13 cellular contexts compared by ENCODE assay signal in genomic region chr14:105471823-105472495, GRCh38. TPM values are rescaled to one million over a fixed set of nuclear protein-coding genes. Genes with fewer than 3 reads are reported as not detected.
DNase-seq lines count a peak whose midpoint lies in the region; ATAC-seq and TF ChIP-seq lines count a peak whose summit lies in the region.
"Had no signal": no experiment of that assay in that cellular context is flagged by ENCODE, and none has a peak within 500 bp of the region (broad histone marks: within the 10 kb centered on the region; RNA-seq: fewer than 3 reads in every experiment).

No MANE protein-coding gene starts in this region.

- H3K27me3 ChIP-seq in cardiac muscle cell = no peaks in the 10 kb centered on the region
- H3K27me3 ChIP-seq in SK-N-SH (ENCODE audit: insufficient read depth) = no peaks in the 10 kb centered on the region

- H3K9me3 Mint-ChIP-seq in neural crest cell = no peaks in the 10 kb centered on the region

- H3K27ac ChIP-seq in cardiac muscle cell (peak overlapping the region; percentile 98), SK-N-SH (ENCODE audit: low read depth in 2 of 2, low read length in 1 of 2) (peak overlapping the region in 1 of 2 experiments; percentile 99; a peak in 2 of 4 replicates)

- no peak overlapping the region for H3K4me2 ChIP-seq in SK-N-SH

- H3K4me1 Mint-ChIP-seq in neural crest cell = no peaks in the 10 kb centered on the region

- TF ChIP-seq RAD21 in SK-N-SH (IDR thresholded peaks at IDR 0.05; ENCODE audit: low read length) = no peak

- H3K9me3 ChIP-seq in cardiac muscle cell (ENCODE audit: low read depth) (no peaks in the 10 kb centered on the region), SK-N-SH (no peaks in the 10 kb centered on the region), mucosa of descending colon (no peaks in the 10 kb centered on the region)
- H3K9me3 ChIP-seq: A549 had no signal

- CTCF ChIA-PET in SK-N-SH (lab: Yijun Ruan, JAX) = interaction anchor here (0.9 to 8.1 kb wide), 19 partner anchors 9 to 107 kb away, joined by 3 to 137 read pairs (median 6); partner anchors contain the start of genes CRIP1 and TEDC1

- no peak overlapping the region for H2AFZ ChIP-seq in SK-N-SH (ENCODE audit: low read depth)

- WGBS in SK-N-SH (ENCODE audit: low lambda C conversion rate) = 70% methylated on average over 2 of the region's 8 CpGs

- H3K36me3 ChIP-seq in cardiac muscle cell (peaks cover 9% of the 10 kb centered on the region), SK-N-SH (replicated peaks in 1 of 2; ENCODE audit: control insufficient read depth in 1 of 2, insufficient read depth in 2 of 2, low read length in 1 of 2) (peaks cover 0 to 29% of the 10 kb centered on the region in 2 experiments), mucosa of descending colon (ENCODE audit: low read depth) (no peaks in the 10 kb centered on the region)

- intact Hi-C loops in Right ventricle myocardium inferior (cut with DNase I) (loop anchor here (10.0 kb wide), 2 partner anchors 377 to 747 kb away; partner anchors contain the start of gene ADSS1), cardiac septum (cut with DNase I) (loop anchor here (5.0 kb wide), 1 partner anchor 380 kb away; no protein-coding TSS in a partner anchor), mucosa of descending colon (cut with DNase I, micrococcal nuclease) (no loop called here)

- H3K4me3 Mint-ChIP-seq in neural crest cell = peak overlapping the region; percentile 44

- peaks cover 70% of the 10 kb centered on the region for H3K4me1 ChIP-seq in cardiac muscle cell (ENCODE audit: low read depth)
- peaks cover 14 to 73% of the 10 kb centered on the region in 2 experiments; a peak in 3 of 4 replicates for H3K4me1 ChIP-seq in SK-N-SH (ENCODE audit: control insufficient read depth in 1 of 2, insufficient read depth in 2 of 2, low read depth in 1 of 2, low read length in 1 of 2)
- H3K4me1 ChIP-seq in mucosa of descending colon (ENCODE audit: low read depth) = peaks cover 23% of the 10 kb centered on the region

- peaks cover 4% of the 10 kb centered on the region for H3K27me3 Mint-ChIP-seq in neural crest cell (ENCODE audit: low read depth)

- H3F3A ChIP-seq in SK-N-SH (replicated peaks; ENCODE audit: insufficient read depth) = peaks cover 9% of the 10 kb centered on the region

- H3K27ac Mint-ChIP-seq in neural crest cell (ENCODE audit: unreplicated experiment) = no peak overlapping the region

- no peak for TF ChIP-seq EP300 in SK-N-SH (IDR thresholded peaks at IDR 0.05; ENCODE audit: borderline replicate concordance in 1 of 2, low read depth in 1 of 2, low read length in 1 of 2)

- H3K4me3 ChIP-seq in cardiac muscle cell (no peak overlapping the region), SK-N-SH (ENCODE audit: low read depth in 2 of 2, low read length in 1 of 2) (no peak overlapping the region), mucosa of descending colon (no peak overlapping the region)
- H3K4me3 ChIP-seq: A549 had no signal

- TF ChIP-seq CTCF in cardiac muscle cell (IDR thresholded peaks at IDR 0.05; ENCODE audit: low read depth, low read length) = no peak
- no peak for TF ChIP-seq CTCF in neural crest cell (conservative IDR thresholded peaks at IDR 0.05)
- no peak for TF ChIP-seq CTCF in SK-N-SH (IDR thresholded peaks at IDR 0.05)
- TF ChIP-seq CTCF in mucosa of descending colon (IDR thresholded peaks at IDR 0.05) = no peak

- peaks cover 22% of the 10 kb centered on the region for H3K79me2 ChIP-seq in SK-N-SH (ENCODE audit: insufficient read depth)

- no peak overlapping the region for H3K9ac ChIP-seq in SK-N-SH

- peaks cover 2% of the 10 kb centered on the region; the same call in 1 of the 2 replicates for H4K20me1 ChIP-seq in SK-N-SH (ENCODE audit: insufficient read depth)

- POLR2A ChIA-PET in SK-N-SH (lab: Yijun Ruan, JAX) = interaction anchor here (0.7 to 3.2 kb wide), 8 partner anchors 9 to 49 kb away, joined by 3 to 16 read pairs (median 4); no protein-coding TSS in a partner anchor

- DNase-seq in Right ventricle myocardium inferior (ENCODE audit: missing footprints) = no peak
- DNase-seq in cardiac septum (ENCODE audit: low spot score) = no peak
- DNase-seq in cardiac muscle cell (ENCODE audit: low read depth in 1 of 2, low spot score in 1 of 2) = no peak
- DNase-seq in neural crest cell (ENCODE audit: low read depth, low spot score) = no peak
- DNase-seq in DMS153 treated with DMSO at 0.1 percent for 48 hours (lab: John Stamatoyannopoulos, UW; ENCODE audit: unreplicated experiment) = no peak
- DNase-seq in SK-N-SH = no peak
- DNase-seq in mucosa of descending colon = no peak
- DNase-seq: activated gamma-delta T cell, dermis blood vessel endothelial cell, NCI-H524 had no signal

- H3K9me2 ChIP-seq in SK-N-SH = no peaks in the 10 kb centered on the region

- no peaks in the 10 kb centered on the region for H3K36me3 Mint-ChIP-seq in neural crest cell (ENCODE audit: low read depth)

- peak; percentile 17 for ATAC-seq in Right ventricle myocardium inferior
- no peak for ATAC-seq in HG03565 (IDR thresholded peaks at IDR 0.05; ENCODE audit: unreplicated experiment)
- no peak for ATAC-seq in mucosa of descending colon

TF ChIP-seq in SK-N-SH, 30 proteins besides CTCF, POLR2A, EP300 and RAD21:
- TF ChIP-seq GABPA (IDR thresholded peaks at IDR 0.05; ENCODE audit: low read depth) (no peak), TEAD4 (IDR thresholded peaks at IDR 0.05; ENCODE audit: borderline replicate concordance, insufficient read depth) (no peak), TCF12 (IDR thresholded peaks at IDR 0.05) (no peak), EZH2phosphoT487 (IDR thresholded peaks at IDR 0.05; ENCODE audit: borderline replicate concordance, low read depth) (no peak), POLR2AphosphoS5 (IDR thresholded peaks at IDR 0.05; ENCODE audit: low read depth, low read length) (no peak), USF1 (IDR thresholded peaks at IDR 0.05; ENCODE audit: borderline replicate concordance, low read depth) (no peak), IRF3 (IDR thresholded peaks at IDR 0.05; ENCODE audit: low read depth, low read length) (no peak)

RNA-seq across cellular contexts. Expression of gene CRIP2, which starts 2.7 kb away (rescaled TPM):
- total RNA-seq in Right ventricle myocardium inferior = 1,081 TPM
- 918 TPM for total RNA-seq in cardiac septum
- total RNA-seq in cardiac muscle cell = 804 and 1,173 TPM in 2 replicates
- polyA plus RNA-seq in cardiac muscle cell = 1,364 and 1,845 TPM in 2 replicates
- total RNA-seq in neural crest cell = 38.3 and 39.3 TPM in 2 replicates
- 219 and 335 TPM in 2 replicates for polyA plus RNA-seq in SK-N-SH (2012; rRNA removed)
- 154 and 228 TPM in 2 replicates for polyA plus RNA-seq in SK-N-SH (2012; cell fraction: cytosol; rRNA removed)
- 326 and 608 TPM in 2 replicates for polyA plus RNA-seq in SK-N-SH (2012; cell fraction: nucleus; rRNA removed)
- total RNA-seq in mucosa of descending colon = 10 to 100 TPM; 10.0 to 41.6 (median 23.5) TPM

RNA-seq across cellular contexts. Expression of gene CRIP1, which starts 14.7 kb away (rescaled TPM):
- 82.0 TPM for total RNA-seq in Right ventricle myocardium inferior
- 68.2 TPM for total RNA-seq in cardiac septum
- 46.9 and 51.1 TPM in 2 replicates for total RNA-seq in cardiac muscle cell
- polyA plus RNA-seq in cardiac muscle cell = 196 and 203 TPM in 2 replicates
- total RNA-seq in neural crest cell = 3.2 and 4.8 TPM in 2 replicates
- 0.68 and 0.72 TPM in 2 replicates for polyA plus RNA-seq in SK-N-SH (2012; rRNA removed)
- 0.09 TPM in 1 of 2 replicates, not detected in the other for polyA plus RNA-seq in SK-N-SH (2012; cell fraction: cytosol; rRNA removed)
- 9.8 and 16.8 TPM in 2 replicates for polyA plus RNA-seq in SK-N-SH (2012; cell fraction: nucleus; rRNA removed)
- 100 to 1,000 TPM in 2 of 3 donors, 10 to 100 TPM in 1; 41.3 to 144 (median 142) TPM for total RNA-seq in mucosa of descending colon
- total RNA-seq: G401 had no signal

RNA-seq across cellular contexts. Expression of gene TEDC1, which starts 19.1 kb away (rescaled TPM):
- total RNA-seq in Right ventricle myocardium inferior (6.4 TPM), cardiac septum (3.8 TPM), cardiac muscle cell (32.0 and 33.0 TPM in 2 replicates), neural crest cell (39.6 and 44.9 TPM in 2 replicates), mucosa of descending colon (10 to 100 TPM; 11.8 to 23.9 (median 21.8) TPM)
- polyA plus RNA-seq in cardiac muscle cell (27.4 and 27.6 TPM in 2 replicates), SK-N-SH (2012; rRNA removed) (10.9 and 13.4 TPM in 2 replicates)
- 4.4 and 7.2 TPM in 2 replicates for polyA plus RNA-seq in SK-N-SH (2012; cell fraction: cytosol; rRNA removed)
- 33.0 and 74.2 TPM in 2 replicates for polyA plus RNA-seq in SK-N-SH (2012; cell fraction: nucleus; rRNA removed)

RNA-seq across cellular contexts. Expression of gene MTA1, which starts 52.3 kb away (rescaled TPM):
- 192 TPM for total RNA-seq in Right ventricle myocardium inferior
- 140 TPM for total RNA-seq in cardiac septum
- total RNA-seq in cardiac muscle cell = 136 and 208 TPM in 2 replicates
- polyA plus RNA-seq in cardiac muscle cell = 110 and 149 TPM in 2 replicates
- 246 and 251 TPM in 2 replicates for total RNA-seq in neural crest cell
- 74.8 and 96.3 TPM in 2 replicates for polyA plus RNA-seq in SK-N-SH (2012; rRNA removed)
- polyA plus RNA-seq in SK-N-SH (2012; cell fraction: cytosol; rRNA removed) = 45.4 and 60.6 TPM in 2 replicates
- polyA plus RNA-seq in SK-N-SH (2012; cell fraction: nucleus; rRNA removed) = 499 and 721 TPM in 2 replicates
- 100 to 1,000 TPM in 1 of 3 donors, 10 to 100 TPM in 2; 76.4 to 105 (median 79.7) TPM for total RNA-seq in mucosa of descending colon

RNA-seq across cellular contexts. Expression of gene TMEM121, which starts 54.4 kb away (rescaled TPM):
- total RNA-seq in Right ventricle myocardium inferior (3.4 TPM), cardiac septum (1.3 TPM), cardiac muscle cell (6.8 and 8.8 TPM in 2 replicates), neural crest cell (12.3 and 13.9 TPM in 2 replicates), mucosa of descending colon (1 to 10 TPM in 2 of 3 donors, under 1 TPM in 1; 0.38 to 4.0 (median 1.0) TPM)
- polyA plus RNA-seq in cardiac muscle cell (4.4 and 6.4 TPM in 2 replicates), SK-N-SH (2012; rRNA removed) (7.2 and 9.1 TPM in 2 replicates)
- 2.1 and 5.7 TPM in 2 replicates for polyA plus RNA-seq in SK-N-SH (2012; cell fraction: cytosol; rRNA removed)
- 5.1 and 5.9 TPM in 2 replicates for polyA plus RNA-seq in SK-N-SH (2012; cell fraction: nucleus; rRNA removed)

Comparison
In these comparisons a context has a peak if more than half of its experiments do, and no peak if none do; other contexts are left out.
1. RNA of gene CRIP2, which starts 2.7 kb away (total RNA-seq): 1,081 TPM in Right ventricle myocardium inferior (single experiment), 918 TPM in cardiac septum (single experiment) and 804 to 1,173 TPM in cardiac muscle cell; 38.3 to 39.3 TPM in neural crest cell and 10.0 to 41.6 TPM in mucosa of descending colon; every median in the first group is over 10 times any median in the second.
2. intact Hi-C loops: an anchor here in Right ventricle myocardium inferior (10.0 kb wide) and cardiac septum (5.0 kb wide); none called in mucosa of descending colon.